ENCODE assay signal across 8 cellular contexts in the genomic region with DNA sequence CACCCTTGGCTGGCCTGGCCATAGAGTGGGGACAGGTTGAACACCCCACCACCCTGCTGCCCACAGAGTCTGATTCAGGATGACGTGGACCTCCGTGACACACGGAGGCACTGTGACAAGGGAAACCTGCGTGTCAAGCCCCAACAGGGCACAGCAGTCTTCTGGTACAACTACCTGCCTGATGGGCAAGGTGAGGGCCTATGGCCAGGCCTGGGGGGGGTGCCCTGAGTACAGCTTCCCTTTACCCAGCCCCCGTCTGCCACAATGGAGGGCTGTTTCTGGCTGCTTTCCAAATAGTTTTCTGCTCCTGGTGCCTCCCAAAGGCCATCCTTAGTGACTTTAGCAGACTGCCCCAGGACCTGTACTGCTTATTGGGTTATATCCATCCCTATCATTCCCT. TPM values are rescaled to one million over a fixed set of nuclear protein-coding genes. Genes with fewer than 3 reads are reported as not detected.
DNase-seq lines count a peak whose midpoint lies in the region; ATAC-seq and TF ChIP-seq lines count a peak whose summit lies in the region.

No MANE protein-coding gene starts in this region.

- H2AFZ ChIP-seq in PC-9, result no peak overlapping the region

- H4K20me1 ChIP-seq in DOHH2 (ENCODE audit: control insufficient read depth, insufficient read depth, low read depth, low read length) (peaks cover 6% of the 10 kb centered on the region), PC-9 (ENCODE audit: insufficient read depth) (peaks cover 20% of the 10 kb centered on the region)

- POLR2A ChIA-PET in PC-9 (lab: Charles Lee; ENCODE audit: unreplicated experiment), result no interaction called here

- peaks cover 18% of the 10 kb centered on the region for H3K4me1 ChIP-seq in DOHH2 (ENCODE audit: control insufficient read depth, low read length)
- H3K4me1 ChIP-seq in PC-9 (replicated peaks; ENCODE audit: insufficient read depth), result peaks cover 9% of the 10 kb centered on the region; the same call in 1 of the 2 replicates
- peaks cover 8 to 20% of the 10 kb centered on the region in 2 donors for H3K4me1 ChIP-seq in gastrocnemius medialis

- no peak overlapping the region for H3K27ac ChIP-seq in DOHH2 (ENCODE audit: low read depth, low read length)
- H3K27ac ChIP-seq in PC-9, result no peak overlapping the region
- peak overlapping the region; percentile 95 to 100 (median 99) for H3K27ac ChIP-seq in gastrocnemius medialis

- H3K9me2 ChIP-seq in DOHH2 (replicated peaks; ENCODE audit: control insufficient read depth, low read length), result no peaks in the 10 kb centered on the region
- H3K9me2 ChIP-seq in PC-9 (ENCODE audit: insufficient read depth), result no peaks in the 10 kb centered on the region

- in situ Hi-C loops in gastrocnemius medialis (cut with MboI; ENCODE audit: low sequenced_read_pairs in 4 of 4), result no loop called here

- H3K36me3 ChIP-seq in DOHH2 (ENCODE audit: control insufficient read depth, low read length) (peaks cover 10% of the 10 kb centered on the region), PC-9 (ENCODE audit: low read depth) (no peaks in the 10 kb centered on the region), gastrocnemius medialis (no peaks in the 10 kb centered on the region)

- peak overlapping the region; percentile 87 for H3K4me2 ChIP-seq in DOHH2 (ENCODE audit: low read length)
- peak overlapping the region; percentile 84 for H3K4me2 ChIP-seq in PC-9

- H3F3A ChIP-seq in DOHH2 (ENCODE audit: control insufficient read depth, insufficient read depth) (no peaks in the 10 kb centered on the region), PC-9 (ENCODE audit: insufficient read depth, low read depth) (peaks cover 5% of the 10 kb centered on the region; the same call in 1 of the 2 replicates)

- CTCF ChIA-PET in PC-9 (lab: Charles Lee), result no interaction called here

- H3K79me2 ChIP-seq in DOHH2 (ENCODE audit: control insufficient read depth, low read length), result peaks cover 34% of the 10 kb centered on the region
- H3K79me2 ChIP-seq in PC-9 (ENCODE audit: low read depth), result peaks cover 27% of the 10 kb centered on the region

- TF ChIP-seq POLR2A in gastrocnemius medialis (IDR thresholded peaks at IDR 0.05), result no peak

- DNase-seq in PC-9, result no peak
- DNase-seq in epithelial cell of proximal tubule (ENCODE audit: low read depth), result no peak
- no peak for DNase-seq in gastrocnemius medialis
- no peak for DNase-seq in islet precursor cell
- no peak for DNase-seq in NCI-H774 (lab: John Stamatoyannopoulos, UW)

- TF ChIP-seq CTCF in DOHH2 (IDR thresholded peaks at IDR 0.05; ENCODE audit: low read depth, low read length, poor library complexity, severe bottlenecking) (no peak), PC-9 (conservative IDR thresholded peaks at IDR 0.05) (no peak), epithelial cell of proximal tubule (conservative IDR thresholded peaks at IDR 0.05; ENCODE audit: low read depth, low read length) (no peak), gastrocnemius medialis (IDR thresholded peaks at IDR 0.05 in 4 of 5, conservative IDR thresholded peaks at IDR 0.05 in 1 of 5) (no peak)

- intact Hi-C loops in PC-9 (cut with micrococcal nuclease; ENCODE audit: unreplicated experiment) (loop anchor here (10.0 kb wide), 1 partner anchor 561 kb away; a partner anchor contains a TSS), gastrocnemius medialis (cut with DNase I; ENCODE audit: low total_unique reads) (no loop called here)

- ATAC-seq in gastrocnemius medialis, result no peak
- ATAC-seq in HG02642 (IDR thresholded peaks at IDR 0.05; ENCODE audit: poor library complexity, unreplicated experiment), result no peak
- ATAC-seq in GM19395 (IDR thresholded peaks at IDR 0.05; ENCODE audit: unreplicated experiment), result no peak

- H3K4me3 ChIP-seq in DOHH2 (ENCODE audit: low read length) (peak overlapping the region; percentile 90), PC-9 (peak overlapping the region; percentile 81; the same call in 1 of the 2 replicates), epithelial cell of proximal tubule (ENCODE audit: low read depth, low read length) (peak overlapping the region; percentile 70), gastrocnemius medialis (peak overlapping the region; percentile 85 to 99 (median 97))

- H3K9me3 ChIP-seq in DOHH2 (ENCODE audit: control insufficient read depth, insufficient read depth, low read length), result no peaks in the 10 kb centered on the region
- no peaks in the 10 kb centered on the region for H3K9me3 ChIP-seq in PC-9 (ENCODE audit: insufficient read depth, low read depth)
- no peaks in the 10 kb centered on the region for H3K9me3 ChIP-seq in gastrocnemius medialis

- H3K27me3 ChIP-seq in DOHH2 (ENCODE audit: control insufficient read depth, low read length), result no peaks in the 10 kb centered on the region
- no peaks in the 10 kb centered on the region for H3K27me3 ChIP-seq in PC-9 (ENCODE audit: insufficient read depth, low read depth)
- H3K27me3 ChIP-seq in gastrocnemius medialis, result no peaks in the 10 kb centered on the region

- no TSS peak for BruUV-seq in PC-9 (replicated peaks; lab: Mats Ljungman, UMichigan)

RNA-seq across cellular contexts. Expression of a gene that starts 1.2 kb away (rescaled TPM):
- 157 and 159 TPM in 2 replicates for total RNA-seq in PC-9 (2021)
- 86.1 and 99.5 TPM in 2 replicates for total RNA-seq in epithelial cell of proximal tubule
- total RNA-seq in gastrocnemius medialis, result 10 to 100 TPM; 40.4 to 50.9 (median 45.5) TPM

RNA-seq across cellular contexts. Expression of a gene that starts 12.4 kb away (rescaled TPM):
- total RNA-seq in PC-9 (2021), result 27.7 and 35.9 TPM in 2 replicates
- total RNA-seq in epithelial cell of proximal tubule, result 55.0 and 64.3 TPM in 2 replicates
- 10 to 100 TPM; 10.6 to 20.1 (median 16.3) TPM for total RNA-seq in gastrocnemius medialis

RNA-seq across cellular contexts. Expression of a gene that starts 15.9 kb away (rescaled TPM):
- total RNA-seq in PC-9 (2021) (32.9 and 38.8 TPM in 2 replicates), epithelial cell of proximal tubule (160 and 280 TPM in 2 replicates), gastrocnemius medialis (100 to 1,000 TPM; 129 to 181 (median 148) TPM)

RNA-seq across cellular contexts. Expression of a gene that starts 16.0 kb away (rescaled TPM):
- total RNA-seq in PC-9 (2021), result 49.1 and 57.1 TPM in 2 replicates
- 17.1 and 23.2 TPM in 2 replicates for total RNA-seq in epithelial cell of proximal tubule
- total RNA-seq in gastrocnemius medialis, result 10 to 100 TPM; 13.6 to 21.7 (median 20.3) TPM

RNA-seq across cellular contexts. Expression of a gene that starts 23.2 kb away (rescaled TPM):
- total RNA-seq in PC-9 (2021) (190 and 222 TPM in 2 replicates), epithelial cell of proximal tubule (253 and 258 TPM in 2 replicates), gastrocnemius medialis (100 to 1,000 TPM; 178 to 229 (median 205) TPM)

Comparison
In these comparisons a context has a peak if more than half of its experiments do, and no peak if none do; other contexts are left out.
1. H3K27ac ChIP-seq: peak in gastrocnemius medialis (4 of 4); none in DOHH2 (single experiment) and PC-9 (single experiment).
2. Peak in every context shown above with its lines, with median percentiles within 50 percentile points of each other: H3K4me3 ChIP-seq.